In the genomic region with DNA sequence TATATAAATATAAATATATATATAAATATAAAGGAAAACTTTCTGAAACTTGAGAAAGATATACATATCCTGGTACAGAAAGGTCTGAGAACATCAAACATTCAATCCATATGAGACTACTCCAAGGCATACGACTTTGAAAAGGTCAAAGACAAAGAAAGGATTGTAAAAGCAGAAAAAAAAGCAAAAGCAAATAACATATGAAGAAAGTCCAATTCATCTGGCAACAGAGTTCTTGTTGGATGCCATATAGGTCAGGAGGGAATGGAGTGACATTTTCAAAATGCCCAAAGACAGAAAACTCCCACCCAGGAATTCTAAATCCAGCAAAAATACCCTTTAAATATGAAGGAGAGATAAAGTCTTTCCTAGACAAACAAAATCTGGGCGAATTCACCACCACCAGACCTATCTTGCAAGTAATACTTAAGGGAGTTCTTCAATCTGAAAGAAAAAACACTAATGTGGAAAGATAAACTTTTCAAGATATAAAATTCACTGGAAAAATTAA, we compare ENCODE assay signal across 25 cellular contexts. TPM values are rescaled to one million over a fixed set of nuclear protein-coding genes. Genes with fewer than 3 reads are reported as not detected.
DNase-seq lines count a peak whose midpoint lies in the region; ATAC-seq and TF ChIP-seq lines count a peak whose summit lies in the region.
"Had no signal": no experiment of that assay in that cellular context is flagged by ENCODE, and none has a peak within 500 bp of the region (broad histone marks: within the 10 kb centered on the region; RNA-seq: fewer than 3 reads in every experiment).

No MANE protein-coding gene starts in this region.

- H2BK120ac ChIP-seq in mesendoderm (ENCODE audit: low read depth, low read length): no peak overlapping the region

- ATAC-seq in activated T-cell treated with anti-CD3 and anti-CD28 coated beads, Interleukin-2, amount 50 U/mL, for 72 hours (replicated peaks in 1 of 2): no peak
- no peak for ATAC-seq in CD4-positive, alpha-beta T cell (ENCODE audit: poor library complexity)
- no peak for ATAC-seq in central memory CD8-positive, alpha-beta T cell (replicated peaks; ENCODE audit: extremely low read depth, poor library complexity, severe bottlenecking)
- ATAC-seq: K562, SK-N-SH treated with all-trans-retinoic acid at 6 μM for 48 hours had no signal

- H3K79me2 ChIP-seq in mesendoderm (ENCODE audit: control insufficient read depth, insufficient read depth, low read length): no peaks in the 10 kb centered on the region

- H4K5ac ChIP-seq in mesendoderm (ENCODE audit: low read length): no peak overlapping the region

- H3K9ac ChIP-seq in mesendoderm (ENCODE audit: low read length): no peak overlapping the region
- H3K9ac ChIP-seq: GM23248 had no signal

- H4K8ac ChIP-seq in mesendoderm (ENCODE audit: low read depth, low read length): no peak overlapping the region

- in situ Hi-C loops in SK-MEL-5 (cut with HindIII; ENCODE audit: low pct_unique_long_range_greater_than_20kb, low sequenced_read_pairs): no loop called here

- H3K4me1 Mint-ChIP-seq in activated T-cell treated with anti-CD3 and anti-CD28 coated beads, Interleukin-2, amount 50 U/mL, for 72 hours (ENCODE audit: low read depth): peaks cover 77% of the 10 kb centered on the region
- H3K4me1 Mint-ChIP-seq in CD4-positive, alpha-beta T cell (ENCODE audit: low read depth): peaks cover 92% of the 10 kb centered on the region
- peaks cover 91% of the 10 kb centered on the region for H3K4me1 Mint-ChIP-seq in central memory CD8-positive, alpha-beta T cell

- H3K56ac ChIP-seq in mesendoderm (ENCODE audit: low read length): no peak overlapping the region

- no peaks in the 10 kb centered on the region for H3K36me3 ChIP-seq in mesendoderm (ENCODE audit: control insufficient read depth, insufficient read depth, low read length)

- peak overlapping the region; percentile 68 for H3K27ac Mint-ChIP-seq in activated T-cell treated with anti-CD3 and anti-CD28 coated beads, Interleukin-2, amount 50 U/mL, for 72 hours
- H3K27ac Mint-ChIP-seq in CD4-positive, alpha-beta T cell: peak overlapping the region; percentile 76
- H3K27ac Mint-ChIP-seq in central memory CD8-positive, alpha-beta T cell (ENCODE audit: low read depth): peak overlapping the region; percentile 87

- H3K4me2 ChIP-seq in mesendoderm (ENCODE audit: low read length): no peak overlapping the region

- no peak overlapping the region for H2AK5ac ChIP-seq in mesendoderm (ENCODE audit: low read length)

- no peak overlapping the region for H3K18ac ChIP-seq in mesendoderm (ENCODE audit: low read length)

- no peak for TF ChIP-seq CTCF in CD4-positive, alpha-beta T cell (IDR thresholded peaks at IDR 0.05)
- TF ChIP-seq CTCF in GM20000 (IDR thresholded peaks at IDR 0.05; ENCODE audit: extremely low read depth, missing control alignments): no peak

- no peaks in the 10 kb centered on the region for H3K27me3 ChIP-seq in CD4-positive, alpha-beta T cell (ENCODE audit: control insufficient read depth, insufficient read depth, low read length)
- no peaks in the 10 kb centered on the region for H3K27me3 ChIP-seq in mesendoderm (ENCODE audit: insufficient read depth, low read length, poor library complexity)

- WGBS in mesendoderm (ENCODE audit: extremely low coverage, insufficient coverage, low lambda C conversion rate): no CpG with 5 or more reads among the region's 2 CpGs

- no peaks in the 10 kb centered on the region for H3K4me1 ChIP-seq in mesendoderm (ENCODE audit: control insufficient read depth, low read depth, low read length)

- intact Hi-C loops in CD4-positive, alpha-beta T cell (cut with DNase I, micrococcal nuclease): no loop called here

- peaks cover 24% of the 10 kb centered on the region for H3K9me3 ChIP-seq in CD4-positive, alpha-beta T cell (ENCODE audit: control insufficient read depth, low read length)

- CTCF ChIA-PET in CD4-positive, alpha-beta T cell (lab: Charles Lee): no interaction called here

- no peak overlapping the region for H3K4me3 Mint-ChIP-seq in activated T-cell treated with anti-CD3 and anti-CD28 coated beads, Interleukin-2, amount 50 U/mL, for 72 hours
- H3K4me3 Mint-ChIP-seq in CD4-positive, alpha-beta T cell: peak overlapping the region; percentile 55
- H3K4me3 Mint-ChIP-seq in central memory CD8-positive, alpha-beta T cell: no peak overlapping the region

- no peaks in the 10 kb centered on the region for H3K27me3 Mint-ChIP-seq in activated T-cell treated with anti-CD3 and anti-CD28 coated beads, Interleukin-2, amount 50 U/mL, for 72 hours (ENCODE audit: low read depth)
- no peaks in the 10 kb centered on the region for H3K27me3 Mint-ChIP-seq in CD4-positive, alpha-beta T cell
- no peaks in the 10 kb centered on the region for H3K27me3 Mint-ChIP-seq in central memory CD8-positive, alpha-beta T cell

- H3K27ac ChIP-seq in CD4-positive, alpha-beta T cell (ENCODE audit: low read depth, low read length): no peak overlapping the region
- no peak overlapping the region for H3K27ac ChIP-seq in mesendoderm (ENCODE audit: low read depth, low read length)
- H3K27ac ChIP-seq: GM23248 had no signal

- no peaks in the 10 kb centered on the region for H3K79me1 ChIP-seq in mesendoderm (ENCODE audit: low read length)

- no peak overlapping the region for H2BK5ac ChIP-seq in mesendoderm (ENCODE audit: low read length)

- no peak overlapping the region for H2BK15ac ChIP-seq in mesendoderm (replicated peaks; ENCODE audit: low read depth)

- no peak overlapping the region for H3K23ac ChIP-seq in mesendoderm (ENCODE audit: low read length)

- POLR2A ChIA-PET in CD4-positive, alpha-beta T cell (lab: Charles Lee): no interaction called here

- H3K9me3 Mint-ChIP-seq in activated T-cell treated with anti-CD3 and anti-CD28 coated beads, Interleukin-2, amount 50 U/mL, for 72 hours: peaks cover 2 to 4% of the 10 kb centered on the region in 2 donors
- peaks cover 20% of the 10 kb centered on the region for H3K9me3 Mint-ChIP-seq in CD4-positive, alpha-beta T cell
- no peaks in the 10 kb centered on the region for H3K9me3 Mint-ChIP-seq in central memory CD8-positive, alpha-beta T cell

- no peak for DNase-seq in activated T-cell treated with anti-CD3 and anti-CD28 coated beads, Interleukin-2, amount 50 U/mL, for 72 hours
- no peak for DNase-seq in activated T-cell treated with anti-CD3 and anti-CD28 coated beads, Interleukin-2, amount 50 U/mL, for 48 hours
- no peak for DNase-seq in CD4-positive, alpha-beta T cell
- DNase-seq in SK-MEL-5 (ENCODE audit: low read depth, low spot score) (peak; percentile 88), NCI-H226 (no peak), mesendoderm (no peak), GM20000 (ENCODE audit: low spot score) (no peak)
- no peak for DNase-seq in central memory CD8-positive, alpha-beta T cell (ENCODE audit: low spot score in 2 of 2)
- DNase-seq: DMS153, DND-41, GM23248, H7, Kasumi-1, NCI-H1092 treated with DMSO at 0.1 percent for 48 hours, NCI-H1436, NCI-H187, NCI-H446, NCI-H524 treated with DMSO at 0.1 percent for 48 hours, NCI-H774 had no signal

- H3K36me3 Mint-ChIP-seq in activated T-cell treated with anti-CD3 and anti-CD28 coated beads, Interleukin-2, amount 50 U/mL, for 72 hours (ENCODE audit: insufficient read depth in 2 of 2): peaks cover 23 to 42% of the 10 kb centered on the region in 2 donors
- peaks cover 99% of the 10 kb centered on the region for H3K36me3 Mint-ChIP-seq in CD4-positive, alpha-beta T cell (ENCODE audit: low read depth)
- peaks cover 32% of the 10 kb centered on the region for H3K36me3 Mint-ChIP-seq in central memory CD8-positive, alpha-beta T cell (ENCODE audit: insufficient read depth)

- no peak overlapping the region for H3K4me3 ChIP-seq in mesendoderm (ENCODE audit: low read length)
- H3K4me3 ChIP-seq: GM23248, K562 had no signal

- no peak overlapping the region for H3K4ac ChIP-seq in mesendoderm (ENCODE audit: low read depth, low read length)

RNA-seq across cellular contexts. Expression of a gene that starts 42.3 kb away (rescaled TPM):
- 10 to 100 TPM; 38.2 to 39.8 TPM for total RNA-seq in activated T-cell treated with anti-CD3 and anti-CD28 coated beads, Interleukin-2, amount 50 U/mL, for 72 hours
- 10 to 100 TPM; 12.3 to 14.2 TPM for total RNA-seq in CD4-positive, alpha-beta T cell
- total RNA-seq in SK-MEL-5 (2014; rRNA removed; shearing (Covaris generic)): 58.3 and 62.6 TPM in 2 replicates
- 33.8 and 40.8 TPM in 2 replicates for polyA plus RNA-seq in SK-MEL-5 (2015; cell fraction: cytosol; rRNA removed)
- polyA plus RNA-seq in SK-MEL-5 (2015; cell fraction: nucleus; rRNA removed): 21.2 and 25.4 TPM in 2 replicates
- polyA plus RNA-seq in mesendoderm (2013, experiment 1 of 2): 90.2 TPM
- polyA plus RNA-seq in mesendoderm (2013, experiment 2 of 2): 91.6 TPM

RNA-seq across cellular contexts. Expression of a gene that starts 46.3 kb away (rescaled TPM):
- under 1 TPM in 1 of 2 donors, not detected in 1; 0.19 TPM for total RNA-seq in activated T-cell treated with anti-CD3 and anti-CD28 coated beads, Interleukin-2, amount 50 U/mL, for 72 hours
- total RNA-seq in CD4-positive, alpha-beta T cell: under 1 TPM in 1 of 2 experiments, not detected in 1; 0.06 TPM
- 0.08 and 0.61 TPM in 2 replicates for total RNA-seq in SK-MEL-5 (2014; rRNA removed; shearing (Covaris generic))
- 0.10 and 0.11 TPM in 2 replicates for polyA plus RNA-seq in SK-MEL-5 (2015; cell fraction: cytosol; rRNA removed)
- polyA plus RNA-seq in SK-MEL-5 (2015; cell fraction: nucleus; rRNA removed): 0.07 TPM in 1 of 2 replicates, not detected in the other
- polyA plus RNA-seq in mesendoderm (2013, experiment 1 of 2): 0.28 TPM
- 0.49 TPM for polyA plus RNA-seq in mesendoderm (2013, experiment 2 of 2)
- total RNA-seq: A172, HT1080, M059J had no signal
- polyA plus RNA-seq: GM23248 had no signal

RNA-seq across cellular contexts. Expression of a gene that starts 57.4 kb away (rescaled TPM):
- not detected for total RNA-seq in activated T-cell treated with anti-CD3 and anti-CD28 coated beads, Interleukin-2, amount 50 U/mL, for 72 hours
- not detected for total RNA-seq in CD4-positive, alpha-beta T cell
- not detected in 2 replicates for total RNA-seq in SK-MEL-5 (2014; rRNA removed; shearing (Covaris generic))
- polyA plus RNA-seq in SK-MEL-5 (2015; cell fraction: cytosol; rRNA removed): not detected in 2 replicates
- not detected in 2 replicates for polyA plus RNA-seq in SK-MEL-5 (2015; cell fraction: nucleus; rRNA removed)
- not detected for polyA plus RNA-seq in mesendoderm (2013, experiment 1 of 2)
- polyA plus RNA-seq in mesendoderm (2013, experiment 2 of 2): not detected
- total RNA-seq: A172, GM23248, H7, HT1080, K562, M059J had no signal
- polyA plus RNA-seq: BJ, GM23248 had no signal
